Comparison of ENCODE assay signal across 31 cellular contexts in the genomic region with DNA sequence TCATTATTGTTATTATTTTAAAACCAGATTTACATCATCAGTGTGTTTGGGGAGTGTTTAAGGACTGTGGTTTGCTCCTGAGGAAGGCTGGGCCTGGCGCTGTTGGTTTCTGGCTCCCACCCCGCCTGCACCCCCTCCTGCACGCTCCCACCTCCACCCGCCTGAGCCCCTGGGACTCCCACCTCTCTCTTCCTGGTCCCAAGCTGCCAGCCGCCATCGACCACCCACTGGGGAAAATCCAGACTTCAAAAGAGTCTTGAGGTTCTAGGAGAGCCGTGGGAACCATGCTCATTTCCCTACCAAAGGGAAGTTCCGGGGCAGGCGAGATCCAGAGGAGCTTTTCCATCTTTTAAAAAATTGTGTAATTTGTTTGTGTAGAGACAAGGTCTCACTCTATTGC.
"Had no signal": no experiment of that assay in that cellular context is flagged by ENCODE, and none has a peak within 500 bp of the region (broad histone marks: within the 10 kb centered on the region; RNA-seq: fewer than 3 reads in every experiment).

No MANE protein-coding gene starts in this region.

- ATAC-seq: activated CD4-positive, CD25-positive, alpha-beta regulatory T cell treated with anti-CD3 and anti-CD28 coated beads, Interleukin-2, amount 50 U/mL, for 24 hours; activated CD8-positive, alpha-beta T cell treated with anti-CD3 and anti-CD28 coated beads for 36 hours; activated naive CD4-positive, alpha-beta T cell treated with anti-CD3 and anti-CD28 coated beads, Interleukin-2, amount 50 U/mL, for 72 hours; activated T-cell treated with anti-CD3 and anti-CD28 coated beads, Interleukin-2, amount 50 U/mL, for 4 hours; gastroesophageal sphincter; heart right ventricle; T-helper 17 cell had no signal

- H3K27ac Mint-ChIP-seq: activated B cell treated with CpG ODN at 0.5 μM for 24 hours; activated CD8-positive, alpha-beta T cell treated with anti-CD3 and anti-CD28 coated beads for 36 hours; activated naive CD4-positive, alpha-beta T cell treated with anti-CD3 and anti-CD28 coated beads for 36 hours; activated naive CD4-positive, alpha-beta T cell treated with anti-CD3 and anti-CD28 coated beads, Interleukin-2, amount 50 U/mL, for 72 hours; activated naive CD8-positive, alpha-beta T cell treated with anti-CD3 and anti-CD28 coated beads, Interleukin-2, amount 10 ng/mL, durations not matched to agents 7 days and 5 days; activated T-helper 1 cell treated with anti-CD3 and anti-CD28 coated beads, Interleukin-12 subunit alpha, Interleukin-12 subunit beta, Interleukin-2, Interleukin-4 antibody, amounts not matched to agents 30 ng/mL and 10 ng/mL and 1 ng/mL, durations not matched to agents 14 hours and 24 hours and 36 hours; activated T-helper 2 cell treated with anti-CD3 and anti-CD28 coated beads, Interferon-gamma antibody, Interleukin-2, Interleukin-4, amounts not matched to agents 10 μg/mL and 5 μg/mL and 100 μg/mL, durations not matched to agents 14 hours and 24 hours and 36 hours; dendritic cell treated with granulocyte-macrophage colony-stimulating factor and Interleukin-4, amounts not matched to agents 40 ng/mL and 50 ng/mL, for 4 days; T-helper 17 cell; T-helper 2 cell treated with Interferon-gamma antibody and Interleukin-4, amounts not matched to agents 5 μg/mL and 100 μg/mL, for 36 hours had no signal

- H3K36me3 ChIP-seq: ascending aorta, brain microvascular endothelial cell, esophagus squamous epithelium, gastroesophageal sphincter, heart right ventricle, WERI-Rb-1 had no signal

- H3K27ac ChIP-seq: ascending aorta, brain microvascular endothelial cell, coronary artery, dorsolateral prefrontal cortex, epithelial cell of prostate, esophagus squamous epithelium, gastroesophageal sphincter, heart right ventricle, hepatocyte, WERI-Rb-1 had no signal

- H3K9me3 Mint-ChIP-seq: central memory CD8-positive, alpha-beta T cell had no signal

- H3K4me1 ChIP-seq: ascending aorta, heart right ventricle had no signal

- H3K27me3 ChIP-seq: ascending aorta, brain microvascular endothelial cell, hepatocyte had no signal

- H3K4me3 Mint-ChIP-seq: activated B cell treated with CpG ODN at 0.5 μM for 24 hours; activated CD8-positive, alpha-beta T cell treated with anti-CD3 and anti-CD28 coated beads for 36 hours; activated naive CD4-positive, alpha-beta T cell treated with anti-CD3 and anti-CD28 coated beads for 36 hours; activated naive CD8-positive, alpha-beta T cell treated with anti-CD3 and anti-CD28 coated beads, Interleukin-2, amount 10 ng/mL, durations not matched to agents 7 days and 5 days; activated T-cell treated with anti-CD3 and anti-CD28 coated beads, Interleukin-2, amount 50 U/mL, for 4 hours; activated T-helper 1 cell treated with anti-CD3 and anti-CD28 coated beads, Interleukin-12 subunit alpha, Interleukin-12 subunit beta, Interleukin-2, Interleukin-4 antibody, amounts not matched to agents 30 ng/mL and 10 ng/mL and 1 ng/mL, durations not matched to agents 14 hours and 24 hours and 36 hours; central memory CD8-positive, alpha-beta T cell; dendritic cell treated with granulocyte-macrophage colony-stimulating factor and Interleukin-4, amounts not matched to agents 40 ng/mL and 50 ng/mL, for 4 days; T-helper 17 cell; T-helper 2 cell treated with Interferon-gamma antibody and Interleukin-4, amounts not matched to agents 5 μg/mL and 100 μg/mL, for 36 hours had no signal

- H3K79me2 ChIP-seq: hepatocyte had no signal

- H3K4me1 Mint-ChIP-seq: activated B cell treated with CpG ODN at 0.5 μM for 24 hours; activated naive CD8-positive, alpha-beta T cell treated with anti-CD3 and anti-CD28 coated beads, Interleukin-2, amount 10 ng/mL, durations not matched to agents 7 days and 5 days; central memory CD8-positive, alpha-beta T cell; T-helper 17 cell had no signal

- H3K4me2 ChIP-seq: hepatocyte had no signal

- DNase-seq: activated B cell treated with CpG ODN at 0.5 μM for 24 hours; activated CD4-positive, alpha-beta T cell treated with anti-CD3 and anti-CD28 coated beads for 48 hours; activated CD4-positive, alpha-beta T cell treated with anti-CD3 and anti-CD28 coated beads, Interleukin-2, amount 50 U/mL, for 1 hour; activated CD4-positive, alpha-beta T cell treated with anti-CD3 and anti-CD28 coated beads, Interleukin-2, amount 50 U/mL, for 48 hours; activated CD8-positive, alpha-beta memory T cell treated with anti-CD3 and anti-CD28 coated beads for 24 hours; activated CD8-positive, alpha-beta T cell treated with anti-CD3 and anti-CD28 coated beads for 36 hours; activated effector memory CD4-positive, alpha-beta T cell treated with anti-CD3 and anti-CD28 coated beads, Interleukin-2, amount 50 U/mL, for 16 hours; activated naive CD4-positive, alpha-beta T cell treated with anti-CD3 and anti-CD28 coated beads for 36 hours; activated naive CD8-positive, alpha-beta T cell treated with anti-CD3 and anti-CD28 coated beads, Interleukin-2, amount 10 ng/mL, durations not matched to agents 7 days and 5 days; activated T-cell treated with anti-CD3 and anti-CD28 coated beads, Interleukin-2, amount 50 U/mL, for 4 hours; brain microvascular endothelial cell; dorsolateral prefrontal cortex; effector memory CD4-positive, alpha-beta T cell; esophagus squamous epithelium; foreskin melanocyte; heart right ventricle; T-helper 17 cell; T1000; WERI-Rb-1 had no signal

- H3K36me3 Mint-ChIP-seq: activated naive CD8-positive, alpha-beta T cell treated with anti-CD3 and anti-CD28 coated beads, Interleukin-2, amount 10 ng/mL, durations not matched to agents 7 days and 5 days had no signal

- H3K4me3 ChIP-seq: ascending aorta, coronary artery, dorsolateral prefrontal cortex, esophagus squamous epithelium, gastroesophageal sphincter, heart right ventricle, hepatocyte had no signal

- H3K9me3 ChIP-seq: ascending aorta, esophagus squamous epithelium, gastroesophageal sphincter had no signal

- H2AFZ ChIP-seq: hepatocyte had no signal
